Comparison of ENCODE assay signal across 1 cellular context in genomic region chr10:92505044-92505443, GRCh38.
TF ChIP-seq lines count a peak whose summit lies in the region.

No MANE protein-coding gene starts in this region.

TF ChIP-seq in A549, 52 proteins besides CTCF, POLR2A, EP300 and RAD21 (continued from another document):
- TF ChIP-seq, protein P1, sequence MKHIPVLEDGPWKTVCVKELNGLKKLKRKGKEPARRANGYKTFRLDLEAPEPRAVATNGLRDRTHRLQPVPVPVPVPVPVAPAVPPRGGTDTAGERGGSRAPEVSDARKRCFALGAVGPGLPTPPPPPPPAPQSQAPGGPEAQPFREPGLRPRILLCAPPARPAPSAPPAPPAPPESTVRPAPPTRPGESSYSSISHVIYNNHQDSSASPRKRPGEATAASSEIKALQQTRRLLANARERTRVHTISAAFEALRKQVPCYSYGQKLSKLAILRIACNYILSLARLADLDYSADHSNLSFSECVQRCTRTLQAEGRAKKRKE (CRISPR knock-in tag; IDR thresholded peaks at IDR 0.05; ENCODE audit: low read depth) = no peak
- TF ChIP-seq EHF (CRISPR knock-in tag; IDR thresholded peaks at IDR 0.05) = no peak
TF ChIP-seq in A549: peak in this region for 1.
